9 cellular contexts compared by ENCODE assay signal in the genomic region with DNA sequence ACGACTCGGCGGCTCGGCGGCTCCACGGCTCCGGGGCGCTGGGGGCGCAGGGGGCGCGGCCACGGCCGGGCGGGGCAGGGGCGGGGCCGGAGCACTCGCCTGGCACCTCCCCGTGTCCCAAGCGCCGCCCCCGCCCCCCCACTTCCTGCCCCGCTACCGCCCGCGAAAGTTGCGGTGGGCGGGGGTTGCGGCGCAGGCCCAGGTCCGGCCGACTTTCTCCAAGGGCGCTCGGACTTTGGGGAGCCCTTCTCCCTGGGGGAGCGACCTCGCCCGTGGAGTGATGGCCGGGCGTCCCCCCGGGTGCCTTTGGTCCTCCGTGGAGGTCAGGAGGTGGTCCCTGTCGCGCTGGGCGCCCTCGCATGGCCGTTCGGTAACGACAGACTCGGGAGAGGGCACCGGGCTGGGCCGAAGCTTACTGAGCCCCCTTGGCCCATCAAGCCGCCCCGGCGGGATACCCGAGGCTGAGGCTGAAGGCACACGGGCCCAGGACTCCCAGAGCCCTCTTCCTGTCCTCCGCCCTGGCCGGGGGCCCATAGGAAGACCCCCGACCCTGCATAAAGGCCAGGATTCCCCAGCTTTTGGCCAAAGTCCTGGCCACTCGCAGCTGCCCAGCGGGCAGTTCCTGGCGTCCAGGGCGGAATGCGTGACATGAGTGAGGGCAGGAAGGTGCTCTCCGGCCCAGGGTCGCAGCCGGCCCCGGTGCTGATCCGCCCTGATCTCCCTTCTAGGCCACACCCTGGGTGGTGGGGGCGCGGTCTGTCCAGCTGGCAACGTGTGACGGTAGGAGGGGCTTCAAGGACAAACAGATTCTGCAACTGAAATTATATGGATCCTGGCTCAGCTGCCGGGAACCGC. TPM values are rescaled to one million over a fixed set of nuclear protein-coding genes. Genes with fewer than 3 reads are reported as not detected.
DNase-seq lines count a peak whose midpoint lies in the region; ATAC-seq and TF ChIP-seq lines count a peak whose summit lies in the region.
"Had no signal": no experiment of that assay in that cellular context is flagged by ENCODE, and none has a peak within 500 bp of the region (broad histone marks: within the 10 kb centered on the region; RNA-seq: fewer than 3 reads in every experiment).

No MANE protein-coding gene starts in this region.

- CTCF ChIA-PET in activated B cell treated with CpG ODN at 0.5 μM for 24 hours (lab: Charles Lee) = interaction anchor here (0.9 to 5.3 kb wide), 26 partner anchors 25 to 266 kb away, joined by 3 to 220 read pairs (median 5); no protein-coding TSS in a partner anchor

- H3K4me3 Mint-ChIP-seq in activated B cell treated with CpG ODN at 0.5 μM for 24 hours = peak overlapping the region; percentile 76

- intact Hi-C loops in activated B cell treated with CpG ODN at 0.5 μM for 24 hours (cut with micrococcal nuclease) = loop anchor here (1.0 to 5.0 kb wide), 12 partner anchors 14 to 256 kb away; a partner anchor contains a TSS

- H3K27ac ChIP-seq in caudate nucleus (ENCODE audit: low read depth, low read length) = peak overlapping the region; percentile 26

- peak overlapping the region; percentile 65 for H3K27ac Mint-ChIP-seq in activated B cell treated with CpG ODN at 0.5 μM for 24 hours

- peak; percentile 50 for ATAC-seq in HG03064 (IDR thresholded peaks at IDR 0.05; ENCODE audit: low read depth, unreplicated experiment)
- ATAC-seq in activated B cell treated with CpG ODN at 0.5 μM for 24 hours (ENCODE audit: low read depth) = peak; percentile 76

- no peaks in the 10 kb centered on the region for H3K9me3 Mint-ChIP-seq in activated B cell treated with CpG ODN at 0.5 μM for 24 hours

- H3K4me1 Mint-ChIP-seq in activated B cell treated with CpG ODN at 0.5 μM for 24 hours = peaks cover 39% of the 10 kb centered on the region

- no peaks in the 10 kb centered on the region for H3K36me3 Mint-ChIP-seq in activated B cell treated with CpG ODN at 0.5 μM for 24 hours (ENCODE audit: low read depth)

- POLR2A ChIA-PET in activated B cell treated with CpG ODN at 0.5 μM for 24 hours (lab: Charles Lee) = interaction anchor here (0.7 to 4.3 kb wide), 12 partner anchors 12 to 212 kb away, joined by 3 to 47 read pairs (median 4); no protein-coding TSS in a partner anchor

- TF ChIP-seq CTCF in activated B cell treated with CpG ODN at 0.5 μM for 24 hours (IDR thresholded peaks at IDR 0.05) = no peak

- DNase-seq in SIG-M5 treated with dmso at 0.1 percent for 504 hours (lab: John Stamatoyannopoulos, UW; ENCODE audit: unreplicated experiment) = peak; percentile 75
- DNase-seq in SIG-M5 (lab: John Stamatoyannopoulos, UW) = no peak
- DNase-seq in NCI-H2196 treated with DMSO at 0.1 percent for 48 hours (lab: John Stamatoyannopoulos, UW; ENCODE audit: unreplicated experiment) = peak; percentile 76
- peak; percentile 80 for DNase-seq in activated B cell treated with CpG ODN at 0.5 μM for 24 hours
- DNase-seq in caudate nucleus (lab: John Stamatoyannopoulos, UW) = peak in 25 of 61 donors; percentile 9 to 70 (median 47)
- peak; percentile 39 for DNase-seq in kidney glomerular epithelial cell (lab: John Stamatoyannopoulos, UW)
- peak; percentile 72 to 79 for DNase-seq in stimulated activated CD4-positive, alpha-beta T cell treated with anti-CD3 and anti-CD28 coated beads, Interleukin-1b, Interleukin-23, amount 100 ng/mL, for 4 hours (ENCODE audit: low read depth in 2 of 2)
- DNase-seq: DND-41 had no signal

- no peaks in the 10 kb centered on the region for H3K27me3 Mint-ChIP-seq in activated B cell treated with CpG ODN at 0.5 μM for 24 hours

RNA-seq across cellular contexts. Expression of a gene that starts 0.9 kb away (rescaled TPM):
- total RNA-seq in activated B cell treated with CpG ODN at 0.5 μM for 24 hours = 92.9 and 99.6 TPM in 2 replicates

RNA-seq across cellular contexts. Expression of a gene that starts 32.3 kb away (rescaled TPM):
- total RNA-seq in activated B cell treated with CpG ODN at 0.5 μM for 24 hours = 17.3 and 19.3 TPM in 2 replicates
